Comparison of ENCODE assay signal across 9 cellular contexts in genomic region chr2:39494784-39495251, GRCh38. TPM values are rescaled to one million over a fixed set of nuclear protein-coding genes. Genes with fewer than 3 reads are reported as not detected.
DNase-seq lines count a peak whose midpoint lies in the region; ATAC-seq and TF ChIP-seq lines count a peak whose summit lies in the region.
"Had no signal": no experiment of that assay in that cellular context is flagged by ENCODE, and none has a peak within 500 bp of the region (broad histone marks: within the 10 kb centered on the region; RNA-seq: fewer than 3 reads in every experiment).

No MANE protein-coding gene starts in this region.

- peak; percentile 16 for DNase-seq in activated CD4-positive, alpha-beta T cell treated with anti-CD3 and anti-CD28 coated beads for 48 hours
- no peak for DNase-seq in activated CD4-positive, alpha-beta T cell treated with anti-CD3 and anti-CD28 coated beads, Interleukin-2, amount 50 U/mL, for 4 hours
- DNase-seq in SJCRH30 = peak; percentile 70 to 80
- DNase-seq in kidney epithelial cell (ENCODE audit: low read depth) = peak; percentile 91
- no peak for DNase-seq in HUDEP-2 (lab: John Stamatoyannopoulos, UW; ENCODE audit: unreplicated experiment in 76 of 76)
- no peak for DNase-seq in WERI-Rb-1
- no peak for DNase-seq in DMS53 treated with DMSO at 0.1 percent for 48 hours (lab: John Stamatoyannopoulos, UW; ENCODE audit: unreplicated experiment)

- no peak for TF ChIP-seq CTCF in kidney epithelial cell (IDR thresholded peaks at IDR 0.05; ENCODE audit: insufficient read depth, low read length, poor library complexity, severe bottlenecking)
- no peak for TF ChIP-seq CTCF in WERI-Rb-1 (IDR thresholded peaks at IDR 0.05; ENCODE audit: low read depth, low read length)

- H3K27me3 ChIP-seq in SJCRH30 (no peaks in the 10 kb centered on the region), kidney epithelial cell (ENCODE audit: control insufficient read depth, insufficient read depth, low read length) (no peaks in the 10 kb centered on the region), WERI-Rb-1 (ENCODE audit: insufficient read depth, low read depth, severe bottlenecking) (no peaks in the 10 kb centered on the region)

- no peak overlapping the region for H3K27ac ChIP-seq in SJCRH30
- H3K27ac ChIP-seq in WERI-Rb-1 = no peak overlapping the region
- H3K27ac ChIP-seq: C4-2B had no signal

- H3K4me1 ChIP-seq in SJCRH30 = peaks cover 16% of the 10 kb centered on the region

- H3K36me3 ChIP-seq in SJCRH30 (no peaks in the 10 kb centered on the region), kidney epithelial cell (ENCODE audit: control insufficient read depth, insufficient read depth, low read length) (no peaks in the 10 kb centered on the region), WERI-Rb-1 (no peaks in the 10 kb centered on the region)

- ATAC-seq in HG02678 (IDR thresholded peaks at IDR 0.05; ENCODE audit: unreplicated experiment) = peak; percentile 40

- peak overlapping the region; percentile 13; the same call in 1 of the 2 replicates for H3K4me3 ChIP-seq in SJCRH30
- H3K4me3 ChIP-seq in kidney epithelial cell (ENCODE audit: low read depth, low read length) = no peak overlapping the region
- no peak overlapping the region for H3K4me3 ChIP-seq in WERI-Rb-1 (ENCODE audit: low read depth, low read length)

- H3K9me3 ChIP-seq in SJCRH30 (replicated peaks) (no peaks in the 10 kb centered on the region), WERI-Rb-1 (ENCODE audit: severe bottlenecking) (no peaks in the 10 kb centered on the region)

RNA-seq across cellular contexts. Expression of gene MAP4K3, which starts 57.7 kb away (rescaled TPM):
- total RNA-seq in SJCRH30 (2014; rRNA removed; shearing (Covaris generic)) = 44.4 and 66.7 TPM in 2 replicates
- total RNA-seq in kidney epithelial cell = 24.5 and 25.7 TPM in 2 replicates

Comparison
In these comparisons a context has a peak if more than half of its experiments do, and no peak if none do; other contexts are left out.
1. DNase-seq: peak in activated CD4-positive, alpha-beta T cell treated with anti-CD3 and anti-CD28 coated beads for 48 hours (single experiment), SJCRH30 (2 of 2) and kidney epithelial cell (single experiment); none in activated CD4-positive, alpha-beta T cell treated with anti-CD3 and anti-CD28 coated beads, Interleukin-2, amount 50 U/mL, for 4 hours (0 of 2), HUDEP-2 (0 of 76), WERI-Rb-1 (single experiment) and DMS53 treated with DMSO at 0.1 percent for 48 hours (single experiment).